12 cellular contexts compared by ENCODE assay signal in the genomic region with DNA sequence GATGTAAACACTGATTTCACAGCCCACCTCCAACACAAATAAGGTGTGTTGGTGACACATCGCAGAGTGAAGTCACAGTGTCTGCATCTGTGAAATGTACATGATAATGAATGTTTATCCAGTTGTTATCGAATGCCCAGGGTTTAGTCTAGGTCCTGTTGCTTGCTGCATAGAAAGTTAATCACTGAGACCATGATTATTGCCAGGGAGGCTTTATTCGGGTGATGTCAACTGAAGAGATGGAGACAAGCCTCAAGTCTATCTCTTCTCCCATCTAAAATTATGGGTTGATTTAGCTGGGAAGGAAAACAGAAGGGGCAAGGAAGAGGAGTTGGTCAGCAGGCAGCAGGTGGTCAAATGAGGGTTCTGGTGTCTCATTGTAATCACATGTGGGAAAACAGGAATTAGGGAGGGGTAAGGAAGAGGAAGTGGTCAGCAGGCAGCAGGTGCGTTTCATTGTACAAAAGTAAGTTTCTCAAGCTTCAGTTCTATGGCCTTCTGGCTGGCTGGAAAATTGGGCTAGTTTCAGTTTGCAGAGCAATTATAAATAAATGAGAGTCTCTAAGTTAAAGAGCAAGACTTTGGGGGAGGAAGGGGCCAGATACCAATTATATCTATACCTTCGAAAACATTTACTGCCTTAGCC.
DNase-seq lines count a peak whose midpoint lies in the region; ATAC-seq and TF ChIP-seq lines count a peak whose summit lies in the region.
"Had no signal": no experiment of that assay in that cellular context is flagged by ENCODE, and none has a peak within 500 bp of the region (broad histone marks: within the 10 kb centered on the region; RNA-seq: fewer than 3 reads in every experiment).

No MANE protein-coding gene starts in this region.

- CTCF ChIA-PET in CD4-positive, alpha-beta memory T cell (lab: Charles Lee; ENCODE audit: partially characterized antibody): no interaction called here

- H3K4me3 ChIP-seq in CD4-positive, alpha-beta memory T cell (ENCODE audit: low read length in 2 of 2): no peak overlapping the region
- H3K4me3 ChIP-seq in BE2C (ENCODE audit: low read depth, low read length): no peak overlapping the region
- H3K4me3 ChIP-seq: cardiac muscle cell had no signal

- H3K4me1 Mint-ChIP-seq in activated naive CD8-positive, alpha-beta T cell treated with anti-CD3 and anti-CD28 coated beads, Interleukin-2, amount 50 U/mL, for 24 hours: peaks cover 24% of the 10 kb centered on the region
- peaks cover 12 to 14% (median 13%) of the 10 kb centered on the region in 4 donors for H3K4me1 Mint-ChIP-seq in CD4-positive, alpha-beta memory T cell

- no peaks in the 10 kb centered on the region for H3K36me3 Mint-ChIP-seq in activated naive CD8-positive, alpha-beta T cell treated with anti-CD3 and anti-CD28 coated beads, Interleukin-2, amount 50 U/mL, for 24 hours (ENCODE audit: low read depth)
- no peaks in the 10 kb centered on the region for H3K36me3 Mint-ChIP-seq in CD4-positive, alpha-beta memory T cell

- H3K4me1 ChIP-seq in CD4-positive, alpha-beta memory T cell (ENCODE audit: insufficient read depth, low read length): peaks cover 6% of the 10 kb centered on the region
- H3K4me1 ChIP-seq in BE2C: no peaks in the 10 kb centered on the region

- no peak for TF ChIP-seq CTCF in BE2C (IDR thresholded peaks at IDR 0.05; ENCODE audit: low read depth, low read length)

- no peaks in the 10 kb centered on the region for H3K36me3 ChIP-seq in CD4-positive, alpha-beta memory T cell (ENCODE audit: insufficient read depth, low read length)
- H3K36me3 ChIP-seq in BE2C: no peaks in the 10 kb centered on the region
- H3K36me3 ChIP-seq: cardiac muscle cell had no signal

- H3K27me3 ChIP-seq in CD4-positive, alpha-beta memory T cell (ENCODE audit: insufficient read depth, low read length): no peaks in the 10 kb centered on the region
- H3K27me3 ChIP-seq in BE2C: no peaks in the 10 kb centered on the region
- H3K27me3 ChIP-seq: cardiac muscle cell had no signal

- no peak for DNase-seq in activated naive CD8-positive, alpha-beta T cell treated with anti-CD3 and anti-CD28 coated beads, Interleukin-2, amount 50 U/mL, for 24 hours
- no peak for DNase-seq in CD4-positive, alpha-beta memory T cell
- no peak for DNase-seq in NCI-H1105 (lab: John Stamatoyannopoulos, UW)
- no peak for DNase-seq in NCI-H1092 (lab: John Stamatoyannopoulos, UW)
- DNase-seq in BE2C: no peak
- DNase-seq: activated CD4-positive, alpha-beta T cell treated with anti-CD3 and anti-CD28 coated beads for 1 hour; NCI-H1694 treated with DMSO at 0.1 percent for 48 hours; stimulated activated naive CD4-positive, alpha-beta T cell had no signal

- no peaks in the 10 kb centered on the region for H3K9me3 Mint-ChIP-seq in activated naive CD8-positive, alpha-beta T cell treated with anti-CD3 and anti-CD28 coated beads, Interleukin-2, amount 50 U/mL, for 24 hours
- H3K9me3 Mint-ChIP-seq in CD4-positive, alpha-beta memory T cell: peaks cover 0 to 3% (median 0%) of the 10 kb centered on the region in 8 donors

- no peak overlapping the region for H3K4me3 Mint-ChIP-seq in activated naive CD8-positive, alpha-beta T cell treated with anti-CD3 and anti-CD28 coated beads, Interleukin-2, amount 50 U/mL, for 24 hours
- H3K4me3 Mint-ChIP-seq in CD4-positive, alpha-beta memory T cell: peak overlapping the region in 2 of 8 donors; percentile 7 to 41

- ATAC-seq in GM18858 (IDR thresholded peaks at IDR 0.05; ENCODE audit: unreplicated experiment) (peak; percentile 65), GM21723 (IDR thresholded peaks at IDR 0.05; ENCODE audit: unreplicated experiment) (peak; percentile 74), HG03571 (IDR thresholded peaks at IDR 0.05; ENCODE audit: unreplicated experiment) (peak; percentile 61)
- no peak for ATAC-seq in activated naive CD8-positive, alpha-beta T cell treated with anti-CD3 and anti-CD28 coated beads, Interleukin-2, amount 50 U/mL, for 24 hours

- H3K27ac ChIP-seq in CD4-positive, alpha-beta memory T cell (ENCODE audit: low read depth, low read length): no peak overlapping the region
- H3K27ac ChIP-seq: cardiac muscle cell had no signal

- peaks cover 2% of the 10 kb centered on the region for H3K27me3 Mint-ChIP-seq in activated naive CD8-positive, alpha-beta T cell treated with anti-CD3 and anti-CD28 coated beads, Interleukin-2, amount 50 U/mL, for 24 hours
- H3K27me3 Mint-ChIP-seq in CD4-positive, alpha-beta memory T cell: peaks cover 2 to 5% of the 10 kb centered on the region in 2 donors

- intact Hi-C loops in CD4-positive, alpha-beta memory T cell (cut with micrococcal nuclease): no loop called here

- H3K9me3 ChIP-seq in CD4-positive, alpha-beta memory T cell (ENCODE audit: control insufficient read depth in 1 of 2, low read length in 2 of 2): no peaks in the 10 kb centered on the region
- no peaks in the 10 kb centered on the region for H3K9me3 ChIP-seq in BE2C

- POLR2A ChIA-PET in CD4-positive, alpha-beta memory T cell (lab: Charles Lee; ENCODE audit: partially characterized antibody): no interaction called here

- peak overlapping the region; percentile 10 for H3K27ac Mint-ChIP-seq in activated naive CD8-positive, alpha-beta T cell treated with anti-CD3 and anti-CD28 coated beads, Interleukin-2, amount 50 U/mL, for 24 hours
- H3K27ac Mint-ChIP-seq in CD4-positive, alpha-beta memory T cell: peak overlapping the region in 2 of 7 donors; percentile 9 to 23
